In genomic region chr3:72143322-72143721, GRCh38 we compare ENCODE assay signal across 20 cellular contexts.
A peak's percentile ranks its signal among the peaks of the same experiment; 100 is the strongest.
DNase-seq lines count a peak whose midpoint lies in the region; TF ChIP-seq lines count a peak whose summit lies in the region.
"Had no signal": no experiment of that assay in that cellular context is flagged by ENCODE, and none has a peak within 500 bp of the region (broad histone marks: within the 10 kb centered on the region; RNA-seq: fewer than 3 reads in every experiment).

No MANE protein-coding gene starts in this region.

- TF ChIP-seq CTCF in foreskin fibroblast (IDR thresholded peaks at IDR 0.05; ENCODE audit: low read depth, low read length) (no peak), ascending aorta (IDR thresholded peaks at IDR 0.05) (no peak)

- DNase-seq in ACHN (peak; percentile 9), HK-2 (ENCODE audit: unreplicated experiment) (peak; percentile 11), amniotic stem cell (lab: John Stamatoyannopoulos, UW) (peak; percentile 15), foreskin fibroblast (peak; percentile 62 to 76), ecto neural progenitor cell (ENCODE audit: low spot score) (no peak), ascending aorta (ENCODE audit: low spot score in 2 of 2) (no peak), NCI-H524 treated with DMSO at 0.1 percent for 48 hours (lab: John Stamatoyannopoulos, UW) (no peak)
- DNase-seq in activated CD8-positive, alpha-beta memory T cell treated with anti-CD3 and anti-CD28 coated beads, Interleukin-2, amount 50 U/mL, for 4 hours, result no peak
- DNase-seq: activated CD8-positive, alpha-beta memory T cell treated with anti-CD3 and anti-CD28 coated beads for 24 hours; CD4-positive, alpha-beta memory T cell; central memory CD4-positive, alpha-beta T cell; DMS79 treated with DMSO at 0.1 percent for 48 hours; effector CD4-positive, alpha-beta T cell; H9; hypothalamus; midbrain; NCI-H1930; NCI-H446 treated with DMSO at 0.1 percent for 48 hours; SHP77 had no signal

- H3K27me3 ChIP-seq in ascending aorta, result no peaks in the 10 kb centered on the region

- H3K36me3 ChIP-seq in ascending aorta, result no peaks in the 10 kb centered on the region

- no peak overlapping the region for H3K27ac ChIP-seq in ascending aorta
- H3K27ac ChIP-seq: A549 had no signal

- intact Hi-C loops in ascending aorta (cut with DNase I), result no loop called here

- in situ Hi-C loops in ACHN (cut with HindIII; ENCODE audit: low pct_ligation_motif_present, low pct_unique_long_range_greater_than_20kb, low sequenced_read_pairs), result no loop called here

- H3K4me1 ChIP-seq in ascending aorta, result peaks cover 4 to 10% of the 10 kb centered on the region in 2 donors
- H3K4me1 ChIP-seq: A549 had no signal

- no peaks in the 10 kb centered on the region for H3K9me3 ChIP-seq in ascending aorta
- H3K9me3 ChIP-seq: A549 had no signal

- H3K4me3 ChIP-seq in foreskin fibroblast (ENCODE audit: low read depth in 1 of 2, low read length in 2 of 2), result no peak overlapping the region
- no peak overlapping the region for H3K4me3 ChIP-seq in ascending aorta
- H3K4me3 ChIP-seq: A549 had no signal

Comparison
In these comparisons a context has a peak if more than half of its experiments do, and no peak if none do; other contexts are left out.
1. DNase-seq: peak in ACHN (single experiment), HK-2 (single experiment), amniotic stem cell (single experiment) and foreskin fibroblast (2 of 2); none in ecto neural progenitor cell (single experiment), activated CD8-positive, alpha-beta memory T cell treated with anti-CD3 and anti-CD28 coated beads, Interleukin-2, amount 50 U/mL, for 4 hours (single experiment), ascending aorta (0 of 2) and NCI-H524 treated with DMSO at 0.1 percent for 48 hours (single experiment).